Comparison of ENCODE assay signal across 8 cellular contexts in the genomic region with DNA sequence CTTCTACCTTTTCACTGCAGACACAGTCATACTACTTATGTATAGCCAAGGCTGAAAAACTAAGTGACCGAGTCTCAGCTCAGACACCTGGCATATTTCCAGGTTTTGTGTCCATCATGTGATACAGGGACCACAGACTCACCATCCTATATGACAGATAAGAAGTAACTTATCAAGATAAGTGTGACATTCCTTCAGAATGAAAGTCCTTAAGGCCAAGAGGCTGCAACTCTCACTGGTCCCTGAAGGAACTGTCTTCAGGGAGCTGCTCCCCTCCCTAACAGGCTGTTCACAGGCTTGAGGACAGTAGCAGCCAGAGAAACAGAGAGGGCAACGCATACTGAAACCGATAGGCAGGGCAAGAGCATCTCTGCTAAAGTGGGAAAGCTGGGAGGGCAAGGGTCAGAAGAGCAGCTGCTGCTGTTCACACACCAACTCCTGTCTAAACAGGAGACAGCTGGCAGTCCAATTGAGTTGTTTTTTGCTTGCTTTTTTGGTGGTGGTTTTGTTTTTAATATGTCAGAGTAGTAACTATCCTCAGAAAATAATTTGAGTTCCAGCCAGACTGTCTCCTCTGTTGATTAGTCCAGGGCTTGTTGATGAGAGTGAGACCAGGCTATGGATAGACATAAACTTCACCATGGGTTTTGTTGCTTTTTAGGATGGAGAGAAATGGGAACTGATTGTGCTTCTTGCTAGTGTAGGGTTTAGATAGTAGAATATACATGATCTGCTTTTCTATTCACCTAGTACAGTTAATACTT.
DNase-seq lines count a peak whose midpoint lies in the region; ATAC-seq, FAIRE-seq and TF ChIP-seq lines count a peak whose summit lies in the region.

No MANE protein-coding gene starts in this region.

- in situ Hi-C loops in HAP-1 (cut with MboI; ENCODE audit: low sequenced_read_pairs), result loop anchor here (25.0 kb wide), 1 partner anchor 265 kb away; no protein-coding TSS in a partner anchor

- H3K4me2 ChIP-seq in astrocyte (ENCODE audit: low read length) (peak overlapping the region; percentile 7), neuronal stem cell (ENCODE audit: insufficient read depth, low read length, poor library complexity, severe bottlenecking) (no peak overlapping the region)

- H4K20me1 ChIP-seq in astrocyte (ENCODE audit: insufficient read depth, low read length), result peaks cover 83% of the 10 kb centered on the region

- H3K4me1 ChIP-seq in astrocyte (ENCODE audit: insufficient read depth, low read length) (peaks cover 18% of the 10 kb centered on the region), muscle layer of colon (ENCODE audit: insufficient read depth, low read length) (peaks cover 52% of the 10 kb centered on the region), HAP-1 (no peaks in the 10 kb centered on the region), neuronal stem cell (ENCODE audit: control insufficient read depth in 2 of 2, insufficient read depth in 1 of 2, low read depth in 1 of 2, low read length in 2 of 2) (peaks cover 23 to 27% of the 10 kb centered on the region in 2 donors)

- H4K8ac ChIP-seq in neuronal stem cell (ENCODE audit: low read depth, low read length), result no peak overlapping the region

- H3K36me3 Mint-ChIP-seq in astrocyte (ENCODE audit: low read depth, unreplicated experiment), result peaks cover 8% of the 10 kb centered on the region

- no peak overlapping the region for H3K27ac ChIP-seq in astrocyte (ENCODE audit: low read depth, low read length)
- H3K27ac ChIP-seq in muscle layer of colon (ENCODE audit: low read depth, low read length), result peak overlapping the region; percentile 73
- no peak overlapping the region for H3K27ac ChIP-seq in neuronal stem cell (replicated peaks; ENCODE audit: low read length)

- peaks cover 65% of the 10 kb centered on the region for H3K4me1 Mint-ChIP-seq in astrocyte (ENCODE audit: low read depth, unreplicated experiment)

- H3K9ac ChIP-seq in astrocyte (ENCODE audit: low read length) (no peak overlapping the region), muscle layer of colon (ENCODE audit: low read length) (peak overlapping the region; percentile 4), neuronal stem cell (ENCODE audit: low read depth, low read length, poor library complexity) (no peak overlapping the region)

- no peak overlapping the region for H2BK15ac ChIP-seq in neuronal stem cell (ENCODE audit: low read length)

- H3K9me3 ChIP-seq in astrocyte (ENCODE audit: insufficient read depth, low read depth, low read length) (no peaks in the 10 kb centered on the region), muscle layer of colon (ENCODE audit: low read length) (no peaks in the 10 kb centered on the region), HAP-1 (no peaks in the 10 kb centered on the region), neuronal stem cell (replicated peaks in 1 of 2; ENCODE audit: control insufficient read depth in 2 of 2, insufficient read depth in 1 of 2, low read depth in 1 of 2, low read length in 2 of 2) (no peaks in the 10 kb centered on the region)

- H2BK12ac ChIP-seq in neuronal stem cell (ENCODE audit: low read length), result no peak overlapping the region

- no peak overlapping the region for H2AK5ac ChIP-seq in neuronal stem cell (ENCODE audit: low read depth, low read length)

- H3K79me1 ChIP-seq in neuronal stem cell (ENCODE audit: low read depth, low read length), result peaks cover 8% of the 10 kb centered on the region

- no peak overlapping the region for H3K4me3 ChIP-seq in astrocyte (ENCODE audit: insufficient read depth, low read depth, low read length)
- H3K4me3 ChIP-seq in muscle layer of colon (ENCODE audit: low read depth in 1 of 2, low read length in 2 of 2), result no peak overlapping the region
- H3K4me3 ChIP-seq in HAP-1, result no peak overlapping the region
- H3K4me3 ChIP-seq in H7 (ENCODE audit: insufficient read depth, low read depth, low read length), result no peak overlapping the region
- no peak overlapping the region for H3K4me3 ChIP-seq in neuronal stem cell (ENCODE audit: low read length in 2 of 2)

- no peak overlapping the region for H2BK5ac ChIP-seq in neuronal stem cell (ENCODE audit: low read length)

- H3K36me3 ChIP-seq in astrocyte (ENCODE audit: insufficient read depth, low read length) (peaks cover 5% of the 10 kb centered on the region), muscle layer of colon (ENCODE audit: insufficient read depth, low read length) (no peaks in the 10 kb centered on the region), HAP-1 (replicated peaks) (no peaks in the 10 kb centered on the region), H7 (replicated peaks; ENCODE audit: control insufficient read depth, insufficient read depth, low read length) (peaks cover 3% of the 10 kb centered on the region), neuronal stem cell (replicated peaks in 1 of 2; ENCODE audit: control insufficient read depth in 2 of 2, insufficient read depth in 2 of 2, low read length in 2 of 2) (peaks cover 0 to 18% of the 10 kb centered on the region in 2 donors)

- TF ChIP-seq CTCF in astrocyte (IDR thresholded peaks at IDR 0.05; ENCODE audit: insufficient read depth, low read depth, low read length), result no peak

- H3K14ac ChIP-seq in neuronal stem cell (ENCODE audit: low read length), result no peak overlapping the region

- no CpG with 5 or more reads among the region's 3 CpGs for WGBS in neuronal stem cell (ENCODE audit: extremely low coverage in 2 of 2, insufficient read length in 2 of 2, insufficient replicate concordance in 1 of 2), 2 donors

- no peak overlapping the region for H2BK120ac ChIP-seq in neuronal stem cell (ENCODE audit: low read depth, low read length)

- FAIRE-seq in astrocyte (lab: Jason Lieb, UNC), result no peak

- H3K4ac ChIP-seq in neuronal stem cell (ENCODE audit: low read length), result no peak overlapping the region

- H2AFZ ChIP-seq in astrocyte (ENCODE audit: low read depth, low read length), result no peak overlapping the region
- no peak overlapping the region for H2AFZ ChIP-seq in neuronal stem cell (ENCODE audit: low read length)

- H3K27me3 ChIP-seq in astrocyte (ENCODE audit: insufficient read depth, low read length), result no peaks in the 10 kb centered on the region
- H3K27me3 ChIP-seq in muscle layer of colon (ENCODE audit: control insufficient read depth in 1 of 2, insufficient read depth in 2 of 2, low read length in 2 of 2), result no peaks in the 10 kb centered on the region
- H3K27me3 ChIP-seq in HAP-1 (ENCODE audit: low read depth), result 0 out of 2 replicates have a peak, but pooled peaks cover 4% of the 10 kb centered on the region
- no peaks in the 10 kb centered on the region for H3K27me3 ChIP-seq in H7 (ENCODE audit: control insufficient read depth, insufficient read depth, low read length)
- no peaks in the 10 kb centered on the region for H3K27me3 ChIP-seq in neuronal stem cell (ENCODE audit: control insufficient read depth in 3 of 3, insufficient read depth in 3 of 3, low read depth in 1 of 3, low read length in 3 of 3)

- peak overlapping the region; percentile 67 for H3K27ac Mint-ChIP-seq in astrocyte (ENCODE audit: unreplicated experiment)

- H3K23ac ChIP-seq in neuronal stem cell (ENCODE audit: low read depth, low read length, poor library complexity), result no peak overlapping the region

- peak; percentile 83 for ATAC-seq in GM19463 (IDR thresholded peaks at IDR 0.05; ENCODE audit: unreplicated experiment)

- DNase-seq in DMS153 treated with DMSO at 0.1 percent for 48 hours (lab: John Stamatoyannopoulos, UW; ENCODE audit: unreplicated experiment) (peak; percentile 58), NCI-H146 treated with DMSO at 0.1 percent for 48 hours (lab: John Stamatoyannopoulos, UW; ENCODE audit: unreplicated experiment) (peak; percentile 49), astrocyte (ENCODE audit: low read depth) (no peak), HAP-1 (ENCODE audit: low spot score in 2 of 2) (no peak), H7 (no peak), neuronal stem cell (ENCODE audit: low spot score) (no peak)

- H3K27me3 Mint-ChIP-seq in astrocyte (ENCODE audit: low read depth, unreplicated experiment), result no peaks in the 10 kb centered on the region

- peak overlapping the region; percentile 57 for H3K4me3 Mint-ChIP-seq in astrocyte (ENCODE audit: unreplicated experiment)

- no peak overlapping the region for H4K91ac ChIP-seq in neuronal stem cell (ENCODE audit: low read depth, low read length, poor library complexity)

- H3K79me2 ChIP-seq in astrocyte (ENCODE audit: insufficient read depth, low read length), result peaks cover 94% of the 10 kb centered on the region

- no peaks in the 10 kb centered on the region for H3K9me3 Mint-ChIP-seq in astrocyte (ENCODE audit: unreplicated experiment)

- H3K18ac ChIP-seq in neuronal stem cell (ENCODE audit: low read length), result no peak overlapping the region

Comparison
In these comparisons a context has a peak if more than half of its experiments do, and no peak if none do; other contexts are left out.
1. DNase-seq: peak in DMS153 treated with DMSO at 0.1 percent for 48 hours (single experiment) and NCI-H146 treated with DMSO at 0.1 percent for 48 hours (single experiment); none in astrocyte (single experiment), HAP-1 (0 of 2), H7 (single experiment) and neuronal stem cell (single experiment).